In genomic region chr13:24615114-24615513, GRCh38 we compare ENCODE assay signal across 19 cellular contexts.
DNase-seq lines count a peak whose midpoint lies in the region; ATAC-seq, FAIRE-seq and TF ChIP-seq lines count a peak whose summit lies in the region.
"Had no signal": no experiment of that assay in that cellular context is flagged by ENCODE, and none has a peak within 500 bp of the region (broad histone marks: within the 10 kb centered on the region; RNA-seq: fewer than 3 reads in every experiment).

No MANE protein-coding gene starts in this region.

- H3K27me3 ChIP-seq in pancreas, result no peaks in the 10 kb centered on the region

- DNase-seq in activated CD4-positive, alpha-beta memory T cell treated with anti-CD3 and anti-CD28 coated beads, Interleukin-2, amount 10 ng/mL, durations not matched to agents 7 days and 5 days, result no peak
- DNase-seq in activated CD4-positive, alpha-beta memory T cell treated with anti-CD3 and anti-CD28 coated beads for 36 hours, result no peak
- DNase-seq in T-helper 17 cell, result no peak
- DNase-seq in glutamatergic neuron, result no peak
- peak; percentile 54 for DNase-seq in osteocyte (ENCODE audit: extremely low spot score, unreplicated experiment)
- no peak for DNase-seq in cerebellum (ENCODE audit: low spot score)
- no peak for DNase-seq in pancreas
- DNase-seq: 8988T, DND-41, H7, Karpas-422, NCI-H1105 treated with DMSO at 0.1 percent for 48 hours, NCI-H187, NCI-H446, PC-9, Right ventricle myocardium superior had no signal

- H3K9me3 Mint-ChIP-seq in activated CD4-positive, alpha-beta memory T cell treated with anti-CD3 and anti-CD28 coated beads, Interleukin-2, amount 10 ng/mL, durations not matched to agents 7 days and 5 days, result no peaks in the 10 kb centered on the region
- no peaks in the 10 kb centered on the region for H3K9me3 Mint-ChIP-seq in activated CD4-positive, alpha-beta memory T cell treated with anti-CD3 and anti-CD28 coated beads for 36 hours
- peaks cover 8% of the 10 kb centered on the region for H3K9me3 Mint-ChIP-seq in glutamatergic neuron (ENCODE audit: unreplicated experiment)
- no peaks in the 10 kb centered on the region for H3K9me3 Mint-ChIP-seq in osteocyte (ENCODE audit: unreplicated experiment)

- TF ChIP-seq CTCF in glutamatergic neuron (IDR thresholded peaks at IDR 0.05; ENCODE audit: partially characterized antibody, unreplicated experiment), result no peak
- no peak for TF ChIP-seq CTCF in osteocyte (IDR thresholded peaks at IDR 0.05)
- no peak for TF ChIP-seq CTCF in pancreas (IDR thresholded peaks at IDR 0.05)

- no peaks in the 10 kb centered on the region for H3K27me3 Mint-ChIP-seq in activated CD4-positive, alpha-beta memory T cell treated with anti-CD3 and anti-CD28 coated beads, Interleukin-2, amount 10 ng/mL, durations not matched to agents 7 days and 5 days
- no peaks in the 10 kb centered on the region for H3K27me3 Mint-ChIP-seq in activated CD4-positive, alpha-beta memory T cell treated with anti-CD3 and anti-CD28 coated beads for 36 hours
- H3K27me3 Mint-ChIP-seq in T-helper 17 cell (no peaks in the 10 kb centered on the region), glutamatergic neuron (ENCODE audit: unreplicated experiment) (peaks cover 9% of the 10 kb centered on the region), osteocyte (ENCODE audit: unreplicated experiment) (no peaks in the 10 kb centered on the region)

- intact Hi-C loops in activated CD4-positive, alpha-beta memory T cell treated with anti-CD3 and anti-CD28 coated beads for 36 hours (cut with micrococcal nuclease), result loop anchor here (5.0 kb wide), 1 partner anchor 103 kb away; the partner anchor contains the start of gene PARP4
- intact Hi-C loops in pancreas (cut with DNase I), result no loop called here

- H3K27ac ChIP-seq in pancreas, result no peak overlapping the region
- H3K27ac ChIP-seq: C4-2B, PC-9 had no signal

- peaks cover 4% of the 10 kb centered on the region for H3K36me3 Mint-ChIP-seq in activated CD4-positive, alpha-beta memory T cell treated with anti-CD3 and anti-CD28 coated beads, Interleukin-2, amount 10 ng/mL, durations not matched to agents 7 days and 5 days (ENCODE audit: low read depth)
- H3K36me3 Mint-ChIP-seq in activated CD4-positive, alpha-beta memory T cell treated with anti-CD3 and anti-CD28 coated beads for 36 hours, result no peaks in the 10 kb centered on the region
- H3K36me3 Mint-ChIP-seq in T-helper 17 cell (ENCODE audit: low read depth), result no peaks in the 10 kb centered on the region
- peaks cover 5% of the 10 kb centered on the region for H3K36me3 Mint-ChIP-seq in glutamatergic neuron (ENCODE audit: unreplicated experiment)
- H3K36me3 Mint-ChIP-seq in osteocyte (ENCODE audit: unreplicated experiment), result no peaks in the 10 kb centered on the region

- H3K4me3 ChIP-seq in pancreas, result no peak overlapping the region
- H3K4me3 ChIP-seq: PC-9 had no signal

- no peak overlapping the region for H3K4me3 Mint-ChIP-seq in activated CD4-positive, alpha-beta memory T cell treated with anti-CD3 and anti-CD28 coated beads, Interleukin-2, amount 10 ng/mL, durations not matched to agents 7 days and 5 days
- H3K4me3 Mint-ChIP-seq in activated CD4-positive, alpha-beta memory T cell treated with anti-CD3 and anti-CD28 coated beads for 36 hours, result no peak overlapping the region
- H3K4me3 Mint-ChIP-seq in T-helper 17 cell (no peak overlapping the region), glutamatergic neuron (ENCODE audit: unreplicated experiment) (peak overlapping the region; percentile 19), osteocyte (ENCODE audit: unreplicated experiment) (no peak overlapping the region)

- ATAC-seq in T-helper 17 cell (no peak), pancreas (no peak), GM18505 (IDR thresholded peaks at IDR 0.05; ENCODE audit: unreplicated experiment) (no peak)

- H3K4me1 Mint-ChIP-seq in activated CD4-positive, alpha-beta memory T cell treated with anti-CD3 and anti-CD28 coated beads, Interleukin-2, amount 10 ng/mL, durations not matched to agents 7 days and 5 days, result peaks cover 57% of the 10 kb centered on the region
- peaks cover 34% of the 10 kb centered on the region for H3K4me1 Mint-ChIP-seq in activated CD4-positive, alpha-beta memory T cell treated with anti-CD3 and anti-CD28 coated beads for 36 hours (ENCODE audit: low read depth)
- H3K4me1 Mint-ChIP-seq in T-helper 17 cell, result peaks cover 26% of the 10 kb centered on the region
- peaks cover 11% of the 10 kb centered on the region for H3K4me1 Mint-ChIP-seq in glutamatergic neuron (ENCODE audit: low read depth, unreplicated experiment)
- H3K4me1 Mint-ChIP-seq in osteocyte (ENCODE audit: unreplicated experiment), result no peaks in the 10 kb centered on the region

- CTCF ChIA-PET in activated CD4-positive, alpha-beta memory T cell treated with anti-CD3 and anti-CD28 coated beads, Interleukin-2, amount 10 ng/mL, durations not matched to agents 7 days and 5 days (lab: Charles Lee), result no interaction called here
- CTCF ChIA-PET in activated CD4-positive, alpha-beta memory T cell treated with anti-CD3 and anti-CD28 coated beads for 36 hours (lab: Charles Lee), result no interaction called here

- 77 to 88% methylated on average over 9 of the region's 9 CpGs for WGBS in pancreas, 2 donors

- peak overlapping the region; percentile 57 for H3K27ac Mint-ChIP-seq in activated CD4-positive, alpha-beta memory T cell treated with anti-CD3 and anti-CD28 coated beads, Interleukin-2, amount 10 ng/mL, durations not matched to agents 7 days and 5 days
- no peak overlapping the region for H3K27ac Mint-ChIP-seq in activated CD4-positive, alpha-beta memory T cell treated with anti-CD3 and anti-CD28 coated beads for 36 hours
- H3K27ac Mint-ChIP-seq in T-helper 17 cell (peak overlapping the region; percentile 77), glutamatergic neuron (ENCODE audit: unreplicated experiment) (peak overlapping the region; percentile 53), osteocyte (ENCODE audit: unreplicated experiment) (no peak overlapping the region)

- POLR2A ChIA-PET in activated CD4-positive, alpha-beta memory T cell treated with anti-CD3 and anti-CD28 coated beads, Interleukin-2, amount 10 ng/mL, durations not matched to agents 7 days and 5 days (lab: Charles Lee), result no interaction called here
- POLR2A ChIA-PET in activated CD4-positive, alpha-beta memory T cell treated with anti-CD3 and anti-CD28 coated beads for 36 hours (lab: Charles Lee), result no interaction called here

- no peak for FAIRE-seq in pancreas (lab: Jason Lieb, UNC)
- FAIRE-seq: D721Med had no signal

- H3K36me3 ChIP-seq in pancreas, result no peaks in the 10 kb centered on the region

- no peaks in the 10 kb centered on the region for H3K9me3 ChIP-seq in T-helper 17 cell (ENCODE audit: control insufficient read depth, low read length, poor library complexity, severe bottlenecking)
- H3K9me3 ChIP-seq in pancreas, result no peaks in the 10 kb centered on the region

- no peaks in the 10 kb centered on the region for H3K4me1 ChIP-seq in pancreas

- no peak for TF ChIP-seq POLR2A in GM18505 (IDR thresholded peaks at IDR 0.05; ENCODE audit: borderline replicate concordance, extremely low read depth, insufficient read depth, insufficient read length)

Comparison
In these comparisons a context has a peak if more than half of its experiments do, and no peak if none do; other contexts are left out.
1. H3K27ac Mint-ChIP-seq: peak in activated CD4-positive, alpha-beta memory T cell treated with anti-CD3 and anti-CD28 coated beads, Interleukin-2, amount 10 ng/mL, durations not matched to agents 7 days and 5 days (single experiment), T-helper 17 cell (single experiment) and glutamatergic neuron (single experiment); none in activated CD4-positive, alpha-beta memory T cell treated with anti-CD3 and anti-CD28 coated beads for 36 hours (single experiment) and osteocyte (single experiment).